26 cellular contexts compared by ENCODE assay signal in the genomic region with DNA sequence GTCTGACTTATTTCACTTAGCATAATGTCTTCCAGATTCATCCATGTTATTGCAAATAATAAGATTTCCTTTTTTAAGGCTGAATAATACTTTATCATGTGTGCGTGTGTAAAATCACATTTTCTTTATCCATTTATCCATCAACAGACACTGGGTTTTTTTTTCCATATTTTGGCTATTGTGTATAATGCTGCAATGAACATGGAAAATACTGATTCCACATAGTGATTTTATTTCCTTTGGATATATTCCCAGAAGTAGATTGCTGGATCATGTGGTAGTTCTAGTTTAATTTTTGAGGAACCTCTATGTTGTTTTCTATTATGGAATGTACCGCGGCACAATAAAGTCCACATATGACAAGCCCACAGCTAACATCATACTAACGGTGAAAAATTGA.
"Had no signal": no experiment of that assay in that cellular context is flagged by ENCODE, and none has a peak within 500 bp of the region (broad histone marks: within the 10 kb centered on the region; RNA-seq: fewer than 3 reads in every experiment).

No MANE protein-coding gene starts in this region.

- H3K9me3 ChIP-seq: suprapubic skin, thoracic aorta, thyroid gland, tibial artery, transverse colon, upper lobe of left lung, upper lobe of right lung, uterus, vagina had no signal

- H3K4me3 ChIP-seq: stomach, suprapubic skin, thoracic aorta, thyroid gland, tibial artery, tibial nerve, transverse colon, upper lobe of left lung, upper lobe of right lung, uterus, vagina had no signal

- DNase-seq: stimulated activated CD4-positive, alpha-beta T cell treated with anti-CD3 and anti-CD28 coated beads, Interleukin-2, amount 100 ng/mL, for 24 hours; stimulated activated CD4-positive, alpha-beta T cell treated with anti-CD3 and anti-CD28 coated beads, Interleukin-2, amount 100 ng/mL, for 48 hours; stimulated activated CD4-positive, alpha-beta T cell treated with anti-CD3 and anti-CD28 coated beads, Interleukin-4, amount 100 ng/mL, for 1 hour; stimulated activated CD4-positive, alpha-beta T cell treated with anti-CD3 and anti-CD28 coated beads, Interleukin-4, amount 100 ng/mL, for 24 hours; stimulated activated CD4-positive, alpha-beta T cell treated with anti-CD3 and anti-CD28 coated beads, Interleukin-4, amount 100 ng/mL, for 4 hours; stimulated activated CD8-positive, alpha-beta memory T cell treated with anti-CD3 and anti-CD28 coated beads, Interleukin-4, amount 100 ng/mL, for 48 hours; stimulated activated naive B cell treated with anti-CD40 and anti-IgM and Interleukin-4, amounts not matched to agents 10 μg/mL and 1 μg/mL and 100 μg/mL, for 72 hours; stimulated activated naive CD4-positive, alpha-beta T cell; stimulated activated naive CD4-positive, alpha-beta T cell treated with Interleukin-2 at 50 U/mL for 16 hours; stimulated activated naive CD8-positive, alpha-beta T cell treated with anti-CD3 and anti-CD28 coated beads, Interleukin-15, amount 100 ng/mL, for 72 hours; stimulated activated naive CD8-positive, alpha-beta T cell treated with anti-CD3 and anti-CD28 coated beads, Interleukin-15, Interleukin-2, amounts not matched to agents 100 U/mL and 50 U/mL, for 24 hours; stomach; substantia nigra; thyroid gland; tibial artery; transverse colon; trophoblast cell; upper lobe of left lung; upper lobe of right lung; uterus had no signal

- H3K36me3 ChIP-seq: stomach, suprapubic skin, thoracic aorta, thyroid gland, tibial artery, tibial nerve, transverse colon, upper lobe of left lung, upper lobe of right lung, uterus, vagina had no signal

- H3K27me3 ChIP-seq: stomach, suprapubic skin, thyroid gland, tibial artery, tibial nerve, transverse colon, upper lobe of left lung, upper lobe of right lung, uterus, vagina had no signal

- H3K4me1 ChIP-seq: stomach, suprapubic skin, thyroid gland, tibial artery, tibial nerve, transverse colon, upper lobe of left lung, upper lobe of right lung, uterus, vagina had no signal

- ATAC-seq: stimulated activated effector memory CD8-positive, alpha-beta T cell treated with anti-CD3 and anti-CD28 coated beads, Interleukin-12 subunit alpha, Interleukin-12 subunit beta, amount 100 ng/mL, for 72 hours; stimulated activated memory B cell treated with anti-CD40 and anti-IgM and Interleukin-4, amounts not matched to agents 10 μg/mL and 1 μg/mL and 100 μg/mL, for 72 hours; stimulated activated naive B cell treated with anti-CD40 and anti-IgM and Interleukin-4, amounts not matched to agents 10 μg/mL and 1 μg/mL and 100 μg/mL, for 72 hours; stimulated activated naive CD8-positive, alpha-beta T cell treated with anti-CD3 and anti-CD28 coated beads, Interleukin-15, amount 100 ng/mL, for 72 hours; stimulated activated naive CD8-positive, alpha-beta T cell treated with anti-CD3 and anti-CD28 coated beads, Interleukin-15, Interleukin-2, amounts not matched to agents 100 U/mL and 50 U/mL, for 24 hours; upper lobe of right lung had no signal

- H3K27ac ChIP-seq: stomach, suprapubic skin, thoracic aorta, thyroid gland, tibial artery, tibial nerve, transverse colon, upper lobe of left lung, upper lobe of right lung, uterus, vagina had no signal
